In genomic region chr18:71784777-71785176, GRCh38 we compare ENCODE assay signal across 11 cellular contexts.
A peak's percentile ranks its signal among the peaks of the same experiment; 100 is the strongest.
DNase-seq lines count a peak whose midpoint lies in the region; ATAC-seq, FAIRE-seq and TF ChIP-seq lines count a peak whose summit lies in the region.
"Had no signal": no experiment of that assay in that cellular context is flagged by ENCODE, and none has a peak within 500 bp of the region (broad histone marks: within the 10 kb centered on the region; RNA-seq: fewer than 3 reads in every experiment).

No MANE protein-coding gene starts in this region.

- H2AK5ac ChIP-seq in neuronal stem cell (ENCODE audit: low read depth, low read length) = no peak overlapping the region

- TF ChIP-seq CTCF in AG04450 (IDR thresholded peaks at IDR 0.05; ENCODE audit: low read depth, low read length) = peak; percentile 31; the same call in 1 of the 2 replicates
- TF ChIP-seq CTCF in endodermal cell (conservative IDR thresholded peaks at IDR 0.05) = peak; percentile 80

- no peaks in the 10 kb centered on the region for H3K27me3 Mint-ChIP-seq in endodermal cell (ENCODE audit: insufficient read depth)
- H3K27me3 Mint-ChIP-seq: dendritic cell treated with granulocyte-macrophage colony-stimulating factor and Interleukin-4, amounts not matched to agents 40 ng/mL and 50 ng/mL, for 4 days; naive thymus-derived CD4-positive, alpha-beta T cell had no signal

- H3K9ac ChIP-seq in endodermal cell (ENCODE audit: extremely low read depth, low read length, poor library complexity, severe bottlenecking) (no peak overlapping the region), neuronal stem cell (ENCODE audit: low read depth, low read length, poor library complexity) (no peak overlapping the region)

- POLR2A ChIA-PET in AG04450 (lab: Yijun Ruan, JAX) = no interaction called here

- H3K14ac ChIP-seq in neuronal stem cell (ENCODE audit: low read length) = no peak overlapping the region

- no peak overlapping the region for H3K4me3 ChIP-seq in AG04450 (ENCODE audit: low read depth, low read length)
- no peak overlapping the region for H3K4me3 ChIP-seq in endodermal cell (ENCODE audit: low read length)
- H3K4me3 ChIP-seq in neuronal stem cell (ENCODE audit: low read length in 2 of 2) = no peak overlapping the region

- no peaks in the 10 kb centered on the region for H3K4me1 Mint-ChIP-seq in endodermal cell
- H3K4me1 Mint-ChIP-seq: naive thymus-derived CD4-positive, alpha-beta T cell had no signal

- H3K36me3 Mint-ChIP-seq in endodermal cell (ENCODE audit: low read depth) = no peaks in the 10 kb centered on the region
- H3K36me3 Mint-ChIP-seq: naive thymus-derived CD4-positive, alpha-beta T cell had no signal

- no peak overlapping the region for H2BK12ac ChIP-seq in neuronal stem cell (ENCODE audit: low read length)

- H3K27me3 ChIP-seq in AG04450 (ENCODE audit: control insufficient read depth, insufficient read depth, low read length) = no peaks in the 10 kb centered on the region
- H3K27me3 ChIP-seq in endodermal cell (ENCODE audit: control insufficient read depth, insufficient read depth, low read length, poor library complexity, severe bottlenecking) = no peaks in the 10 kb centered on the region
- H3K27me3 ChIP-seq in neuronal stem cell (ENCODE audit: control insufficient read depth in 3 of 3, insufficient read depth in 3 of 3, low read depth in 1 of 3, low read length in 3 of 3) = no peaks in the 10 kb centered on the region

- CTCF ChIA-PET in AG04450 (lab: Charles Lee) = interaction anchor here (1.1 kb wide), 1 partner anchor 9 kb away, joined by 3 read pairs; no protein-coding TSS in a partner anchor

- H3K4me1 ChIP-seq in endodermal cell (ENCODE audit: control insufficient read depth, insufficient read depth, low read length) (no peaks in the 10 kb centered on the region), neuronal stem cell (ENCODE audit: control insufficient read depth in 2 of 2, insufficient read depth in 1 of 2, low read depth in 1 of 2, low read length in 2 of 2) (no peaks in the 10 kb centered on the region)

- H3K9me3 Mint-ChIP-seq in endodermal cell = no peaks in the 10 kb centered on the region
- H3K9me3 Mint-ChIP-seq: dendritic cell treated with granulocyte-macrophage colony-stimulating factor and Interleukin-4, amounts not matched to agents 40 ng/mL and 50 ng/mL, for 4 days; naive thymus-derived CD4-positive, alpha-beta T cell had no signal

- no peak overlapping the region for H3K27ac Mint-ChIP-seq in endodermal cell
- H3K27ac Mint-ChIP-seq: dendritic cell treated with granulocyte-macrophage colony-stimulating factor and Interleukin-4, amounts not matched to agents 40 ng/mL and 50 ng/mL, for 4 days; naive thymus-derived CD4-positive, alpha-beta T cell had no signal

- no peak overlapping the region for H2BK120ac ChIP-seq in neuronal stem cell (ENCODE audit: low read depth, low read length)

- H3K23ac ChIP-seq in neuronal stem cell (ENCODE audit: low read depth, low read length, poor library complexity) = no peak overlapping the region

- no peak for FAIRE-seq in HTR-8/SVneo (lab: Jason Lieb, UNC)

- H3K18ac ChIP-seq in neuronal stem cell (ENCODE audit: low read length) = no peak overlapping the region

- no peaks in the 10 kb centered on the region for H3K79me1 ChIP-seq in neuronal stem cell (ENCODE audit: low read depth, low read length)

- WGBS in endodermal cell (ENCODE audit: insufficient coverage in 1 of 2, insufficient read length in 1 of 2), 2 experiments = 87 to 89% methylated on average over 2 to 4 of the region's 4 CpGs
- WGBS in neuronal stem cell (ENCODE audit: extremely low coverage in 2 of 2, insufficient read length in 2 of 2, insufficient replicate concordance in 1 of 2), 2 donors = no CpG with 5 or more reads among the region's 4 CpGs

- DNase-seq in AG04450 (ENCODE audit: low read depth, low spot score) (no peak), M059J (ENCODE audit: low read depth) (peak; percentile 1), endodermal cell (peak; percentile 58), neuronal stem cell (ENCODE audit: low spot score) (no peak), NCI-H1694 (lab: John Stamatoyannopoulos, UW) (no peak), HTR-8/SVneo (ENCODE audit: insufficient read length, low spot score) (no peak)
- no peak for DNase-seq in activated CD8-positive, alpha-beta memory T cell treated with anti-CD3 and anti-CD28 coated beads, Interleukin-2, amount 50 U/mL, for 4 hours
- DNase-seq: EL had no signal

- H3K27ac ChIP-seq in AG04450 (ENCODE audit: low read depth, low read length) (no peak overlapping the region), endodermal cell (ENCODE audit: low read depth, low read length) (no peak overlapping the region), neuronal stem cell (replicated peaks; ENCODE audit: low read length) (no peak overlapping the region)

- no peak overlapping the region for H2BK15ac ChIP-seq in neuronal stem cell (ENCODE audit: low read length)

- H3K4ac ChIP-seq in neuronal stem cell (ENCODE audit: low read length) = no peak overlapping the region

- no peak overlapping the region for H3K4me3 Mint-ChIP-seq in endodermal cell
- H3K4me3 Mint-ChIP-seq: dendritic cell treated with granulocyte-macrophage colony-stimulating factor and Interleukin-4, amounts not matched to agents 40 ng/mL and 50 ng/mL, for 4 days; naive thymus-derived CD4-positive, alpha-beta T cell had no signal

- H3K9me3 ChIP-seq in AG04450 (ENCODE audit: control insufficient read depth, insufficient read depth, low read length) (peaks cover 4% of the 10 kb centered on the region; the same call in 1 of the 2 replicates), endodermal cell (ENCODE audit: control insufficient read depth, low read length) (peaks cover 59% of the 10 kb centered on the region), neuronal stem cell (replicated peaks in 1 of 2; ENCODE audit: control insufficient read depth in 2 of 2, insufficient read depth in 1 of 2, low read depth in 1 of 2, low read length in 2 of 2) (peaks cover 0 to 1% of the 10 kb centered on the region in 2 donors)

- H4K91ac ChIP-seq in neuronal stem cell (ENCODE audit: low read depth, low read length, poor library complexity) = no peak overlapping the region

- H3K36me3 ChIP-seq in endodermal cell (ENCODE audit: control insufficient read depth, insufficient read depth, low read length) = no peaks in the 10 kb centered on the region
- H3K36me3 ChIP-seq in neuronal stem cell (replicated peaks in 1 of 2; ENCODE audit: control insufficient read depth in 2 of 2, insufficient read depth in 2 of 2, low read length in 2 of 2) = no peaks in the 10 kb centered on the region

- ATAC-seq in GM18870 (IDR thresholded peaks at IDR 0.05; ENCODE audit: unreplicated experiment) = peak; percentile 69
- ATAC-seq: naive thymus-derived CD4-positive, alpha-beta T cell had no signal

- no peak overlapping the region for H3K4me2 ChIP-seq in neuronal stem cell (ENCODE audit: insufficient read depth, low read length, poor library complexity, severe bottlenecking)

- H2AFZ ChIP-seq in neuronal stem cell (ENCODE audit: low read length) = no peak overlapping the region

- H2BK5ac ChIP-seq in neuronal stem cell (ENCODE audit: low read length) = no peak overlapping the region

- no peak overlapping the region for H4K8ac ChIP-seq in neuronal stem cell (ENCODE audit: low read depth, low read length)

Comparison
In these comparisons a context has a peak if more than half of its experiments do, and no peak if none do; other contexts are left out.
1. DNase-seq: peak in M059J (single experiment) and endodermal cell (single experiment); none in AG04450 (single experiment), neuronal stem cell (single experiment), NCI-H1694 (single experiment), HTR-8/SVneo (single experiment) and activated CD8-positive, alpha-beta memory T cell treated with anti-CD3 and anti-CD28 coated beads, Interleukin-2, amount 50 U/mL, for 4 hours (single experiment).